In the genomic region with DNA sequence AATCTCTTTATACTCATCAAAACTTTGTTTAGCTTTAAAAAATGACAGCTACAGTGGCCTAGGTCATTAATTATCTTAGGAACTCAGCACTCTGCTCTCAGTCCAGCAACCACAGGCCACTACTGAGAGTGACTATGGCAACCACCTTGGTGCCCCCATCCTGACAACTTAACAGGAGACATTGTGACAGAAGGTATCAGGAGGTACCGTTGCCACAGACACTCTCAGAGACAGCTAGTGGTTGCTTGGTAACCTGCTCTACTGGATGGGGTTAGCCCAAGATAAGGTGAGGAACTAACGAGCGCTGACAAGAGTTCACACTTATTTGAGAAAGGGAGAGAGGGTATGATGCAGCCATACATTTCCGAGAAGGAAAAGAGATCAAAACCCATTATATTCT, we compare ENCODE assay signal across 16 cellular contexts.
"Had no signal": no experiment of that assay in that cellular context is flagged by ENCODE, and none has a peak within 500 bp of the region (broad histone marks: within the 10 kb centered on the region; RNA-seq: fewer than 3 reads in every experiment).

No MANE protein-coding gene starts in this region.

- H3K4me1 ChIP-seq: SJSA1 had no signal

- H3K27ac ChIP-seq: SJSA1, SK-N-MC had no signal

- DNase-seq: KBM-7, NCI-H1092, NCI-H1436, NCI-H187, NCI-H2029, NCI-H2081 treated with DMSO at 0.1 percent for 48 hours, NCI-H2227 treated with DMSO at 0.1 percent for 48 hours, NCI-H524, NCI-H69, NCI-H774, Right ventricle myocardium superior, RPMI8226, SIG-M5 had no signal

- H3K36me3 ChIP-seq: SJSA1 had no signal

- FAIRE-seq: RCC 7860 had no signal

- H3K27me3 ChIP-seq: SJSA1 had no signal

- H3K9me3 ChIP-seq: SJSA1 had no signal

- H3K4me3 ChIP-seq: SJSA1, SK-N-MC had no signal
